ENCODE assay signal across 18 cellular contexts in the genomic region with DNA sequence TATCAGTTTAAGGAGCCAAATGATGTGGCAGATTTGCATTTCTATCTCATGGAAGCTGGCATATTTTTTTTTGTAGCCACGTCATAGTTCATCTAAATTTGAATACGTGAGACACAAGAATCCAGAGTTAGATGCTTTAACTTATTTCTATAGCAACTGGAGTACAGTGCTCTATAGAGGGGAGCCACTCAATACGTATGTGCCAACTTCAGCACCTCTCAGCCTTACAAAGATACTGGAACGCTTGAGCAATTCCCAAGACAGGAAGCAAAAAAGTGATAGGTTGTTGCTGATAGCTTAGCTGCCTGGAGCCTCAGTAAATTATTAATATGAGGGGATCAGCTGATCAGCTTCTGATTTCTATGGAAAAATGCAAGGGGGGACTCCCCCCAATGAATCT.
"Had no signal": no experiment of that assay in that cellular context is flagged by ENCODE, and none has a peak within 500 bp of the region (broad histone marks: within the 10 kb centered on the region; RNA-seq: fewer than 3 reads in every experiment).

No MANE protein-coding gene starts in this region.

- H3K4me1 ChIP-seq: adrenal gland, gastroesophageal sphincter, left ventricle myocardium inferior, testis had no signal

- H3K9me3 ChIP-seq: adrenal gland, gastroesophageal sphincter, left ventricle myocardium inferior, sigmoid colon, stomach, testis, upper lobe of left lung had no signal

- H3K36me3 ChIP-seq: adrenal gland, cardiac muscle cell, gastroesophageal sphincter, left ventricle myocardium inferior, sigmoid colon, stomach, upper lobe of left lung had no signal

- H3K4me3 ChIP-seq: adrenal gland, cardiac muscle cell, dorsolateral prefrontal cortex, gastroesophageal sphincter, left ventricle myocardium inferior, sigmoid colon, stomach, testis, upper lobe of left lung had no signal

- DNase-seq: activated CD4-positive, alpha-beta memory T cell treated with anti-CD3 and anti-CD28 coated beads for 36 hours; activated CD4-positive, alpha-beta T cell treated with anti-CD3 and anti-CD28 coated beads for 36 hours; activated effector memory CD4-positive, alpha-beta T cell treated with anti-CD3 and anti-CD28 coated beads, Interleukin-2, amount 50 U/mL, for 16 hours; activated T-cell treated with anti-CD3 and anti-CD28 coated beads, Interleukin-2, amount 50 U/mL, for 4 hours; adrenal gland; dorsolateral prefrontal cortex; endodermal cell; islet precursor cell; left ventricle myocardium inferior; mesenchymal stem cell; sigmoid colon; stimulated activated CD4-positive, alpha-beta T cell treated with anti-CD3 and anti-CD28 coated beads, Interleukin-12 subunit alpha, Interleukin-12 subunit beta, amount 100 ng/mL, for 4 hours; stimulated activated CD4-positive, alpha-beta T cell treated with anti-CD3 and anti-CD28 coated beads, Interleukin-2, amount 100 ng/mL, for 24 hours; stomach; testis; upper lobe of left lung had no signal

- H3K27me3 ChIP-seq: cardiac muscle cell, gastroesophageal sphincter, sigmoid colon, stomach, testis, upper lobe of left lung had no signal

- ATAC-seq: activated CD4-positive, alpha-beta T cell treated with anti-CD3 and anti-CD28 coated beads for 36 hours; activated T-cell treated with anti-CD3 and anti-CD28 coated beads, Interleukin-2, amount 50 U/mL, for 4 hours; gastroesophageal sphincter had no signal

- H3K27ac ChIP-seq: adrenal gland, cardiac muscle cell, dorsolateral prefrontal cortex, gastroesophageal sphincter, left ventricle myocardium inferior, sigmoid colon, stomach, testis had no signal
